In the genomic region with DNA sequence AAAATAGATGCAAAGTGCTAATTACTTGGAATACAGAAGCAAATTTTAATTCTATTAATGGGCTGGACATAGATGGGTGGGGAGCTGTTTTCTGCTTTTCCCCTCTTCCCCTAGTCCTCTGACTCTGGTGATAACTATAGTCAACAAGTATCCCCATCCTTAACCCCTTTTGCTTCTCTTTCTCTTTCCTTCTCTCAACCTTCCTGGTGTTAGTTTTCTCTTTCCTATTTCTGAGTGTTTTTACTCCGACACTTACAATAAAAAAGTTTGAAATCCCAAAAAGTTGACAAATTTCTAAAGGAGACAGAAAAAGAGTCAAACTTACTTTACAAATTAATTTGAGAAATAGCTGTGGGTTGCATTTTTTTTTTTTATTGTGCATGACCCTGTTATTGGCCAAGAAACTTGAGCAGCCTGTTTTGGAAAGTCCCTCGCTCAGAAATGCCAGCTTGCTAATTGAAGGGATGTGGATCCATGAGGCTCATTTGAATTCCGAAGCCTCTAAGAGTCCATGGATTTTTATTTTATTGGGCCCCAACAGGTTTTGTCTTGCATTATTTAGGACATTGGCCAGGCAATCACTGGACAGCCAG, we compare ENCODE assay signal across 10 cellular contexts. TPM values are rescaled to one million over a fixed set of nuclear protein-coding genes. Genes with fewer than 3 reads are reported as not detected.
DNase-seq lines count a peak whose midpoint lies in the region; ATAC-seq, FAIRE-seq and TF ChIP-seq lines count a peak whose summit lies in the region.
"Had no signal": no experiment of that assay in that cellular context is flagged by ENCODE, and none has a peak within 500 bp of the region (broad histone marks: within the 10 kb centered on the region; RNA-seq: fewer than 3 reads in every experiment).

No MANE protein-coding gene starts in this region.

- intact Hi-C loops in A673 (cut with micrococcal nuclease; ENCODE audit: unreplicated experiment) (no loop called here), posterior cingulate gyrus (cut with DNase I) (no loop called here), head of caudate nucleus (cut with DNase I) (no loop called here)

- DNase-seq in A673 (ENCODE audit: low spot score), result no peak
- no peak for DNase-seq in H54 (ENCODE audit: insufficient read length, low spot score)
- no peak for DNase-seq in astrocyte of the cerebellum (ENCODE audit: low read depth)
- DNase-seq in posterior cingulate gyrus, result no peak
- no peak for DNase-seq in HK-2 (ENCODE audit: unreplicated experiment)
- no peak for DNase-seq in head of caudate nucleus
- DNase-seq: activated effector memory CD4-positive, alpha-beta T cell treated with Interleukin-2 at 50 U/mL for 16 hours had no signal

- H3K4me3 ChIP-seq in A673 (ENCODE audit: low read depth, low read length, poor library complexity, severe bottlenecking) (peak overlapping the region; percentile 89), astrocyte of the cerebellum (ENCODE audit: low read depth, low read length) (peak overlapping the region; percentile 79), mesodermal cell (ENCODE audit: extremely low read depth, insufficient read depth, low read length, poor library complexity, severe bottlenecking) (peak overlapping the region; percentile 88)

- H3K9me3 ChIP-seq in A673 (ENCODE audit: low read depth, low read length, poor library complexity, severe bottlenecking), result no peaks in the 10 kb centered on the region
- H3K9me3 ChIP-seq in mesodermal cell (ENCODE audit: control insufficient read depth, low read length), result no peaks in the 10 kb centered on the region

- peak; percentile 6 for FAIRE-seq in H54 (lab: Jason Lieb, UNC)

- H3K36me3 ChIP-seq in A673 (ENCODE audit: insufficient read depth, low read length, poor library complexity, severe bottlenecking) (no peaks in the 10 kb centered on the region), mesodermal cell (ENCODE audit: control insufficient read depth, insufficient read depth, low read length) (no peaks in the 10 kb centered on the region)

- no TSS peak for BruUV-seq in A673 (replicated peaks; lab: Mats Ljungman, UMichigan)

- H3K27ac ChIP-seq in A673 (ENCODE audit: low read depth, low read length, poor library complexity, severe bottlenecking) (peak overlapping the region; percentile 97), mesodermal cell (ENCODE audit: low read depth, low read length, severe bottlenecking) (no peak overlapping the region)

- peaks cover 38% of the 10 kb centered on the region for H3K4me1 ChIP-seq in A673 (ENCODE audit: insufficient read depth, low read length, poor library complexity, severe bottlenecking)
- peaks cover 9% of the 10 kb centered on the region for H3K4me1 ChIP-seq in mesodermal cell (ENCODE audit: control insufficient read depth, insufficient read depth, low read length, poor library complexity, severe bottlenecking)

- H3K27me3 ChIP-seq in A673 (replicated peaks; ENCODE audit: insufficient read depth, low read depth, low read length, poor library complexity), result no peaks in the 10 kb centered on the region

- in situ Hi-C loops in astrocyte of the cerebellum (cut with HindIII; ENCODE audit: low sequenced_read_pairs), result no loop called here

- TF ChIP-seq POLR2A in H54 (IDR thresholded peaks at IDR 0.05; ENCODE audit: low read depth, low read length), result no peak

- TF ChIP-seq CTCF in A673 (conservative IDR thresholded peaks at IDR 0.05; ENCODE audit: low read depth, low read length) (no peak), astrocyte of the cerebellum (IDR thresholded peaks at IDR 0.05; ENCODE audit: low read depth, low read length, missing control alignments) (no peak)

- POLR2A ChIA-PET in A673 (lab: Charles Lee; ENCODE audit: low non-redundant PET), result no interaction called here

- WGBS in mesodermal cell (ENCODE audit: insufficient coverage in 2 of 2), 2 experiments, result 47 to 56% methylated on average over 2 of the region's 3 CpGs

- no peak for ATAC-seq in HG02642 (IDR thresholded peaks at IDR 0.05; ENCODE audit: poor library complexity, unreplicated experiment)
- ATAC-seq: sciatic nerve had no signal

- CTCF ChIA-PET in A673 (lab: Charles Lee), result interaction anchor here (0.5 to 1.5 kb wide), 2 partner anchors 59 to 182 kb away, joined by 4 to 5 read pairs; no protein-coding TSS in a partner anchor

RNA-seq across cellular contexts. Expression of gene FAS, which starts 2.4 kb away (rescaled TPM):
- total RNA-seq in A673 (2021), result 30.4 and 40.3 TPM in 2 replicates
- polyA plus RNA-seq in mesodermal cell (2013, experiment 1 of 2), result 10.2 TPM
- 8.8 TPM for polyA plus RNA-seq in mesodermal cell (2013, experiment 2 of 2)

RNA-seq across cellular contexts. Expression of gene ACTA2, which starts 40.5 kb away (rescaled TPM):
- total RNA-seq in A673 (2021), result 52.2 and 78.4 TPM in 2 replicates
- polyA plus RNA-seq in mesodermal cell (2013, experiment 1 of 2), result 247 TPM
- polyA plus RNA-seq in mesodermal cell (2013, experiment 2 of 2), result 188 TPM
